In the genomic region with DNA sequence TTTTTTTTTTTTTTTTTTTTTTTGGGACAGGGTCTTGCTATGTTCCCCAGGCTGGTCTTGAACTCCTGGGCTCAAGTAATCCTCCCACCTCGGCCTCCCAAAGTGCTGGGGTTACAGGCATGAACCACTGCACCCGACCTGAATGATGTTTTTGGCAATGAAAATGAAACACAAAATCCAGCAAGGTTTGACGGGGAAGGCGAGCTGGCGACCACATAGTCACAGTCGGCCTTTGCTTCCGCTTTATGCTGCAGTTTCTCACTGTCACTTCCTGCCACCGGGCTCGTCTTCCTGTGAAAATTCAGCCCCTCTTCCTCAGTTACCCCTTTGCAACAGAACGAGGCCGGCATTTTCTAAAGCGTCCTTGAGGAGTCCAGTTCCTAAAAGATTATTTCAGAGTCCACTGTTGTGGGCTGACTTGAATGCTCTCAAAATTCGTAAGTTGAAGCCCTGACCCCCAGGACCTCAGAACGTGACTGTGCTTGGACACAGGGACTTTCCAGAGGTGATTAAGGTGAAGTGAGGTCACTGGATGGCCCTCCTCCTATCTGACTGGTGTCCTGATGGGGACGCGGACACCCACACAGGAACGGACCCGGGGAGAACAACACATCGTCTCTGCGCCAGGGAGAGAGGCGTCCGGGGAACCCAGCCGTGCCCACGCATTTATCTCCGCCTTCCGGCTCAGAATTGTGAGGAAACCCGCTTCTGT, we compare ENCODE assay signal across 1 cellular context.
TF ChIP-seq lines count a peak whose summit lies in the region.

No MANE protein-coding gene starts in this region.

TF ChIP-seq in HepG2, 621 proteins besides CTCF, POLR2A, EP300 and RAD21 (continued from another document):
- TF ChIP-seq, protein P1, sequence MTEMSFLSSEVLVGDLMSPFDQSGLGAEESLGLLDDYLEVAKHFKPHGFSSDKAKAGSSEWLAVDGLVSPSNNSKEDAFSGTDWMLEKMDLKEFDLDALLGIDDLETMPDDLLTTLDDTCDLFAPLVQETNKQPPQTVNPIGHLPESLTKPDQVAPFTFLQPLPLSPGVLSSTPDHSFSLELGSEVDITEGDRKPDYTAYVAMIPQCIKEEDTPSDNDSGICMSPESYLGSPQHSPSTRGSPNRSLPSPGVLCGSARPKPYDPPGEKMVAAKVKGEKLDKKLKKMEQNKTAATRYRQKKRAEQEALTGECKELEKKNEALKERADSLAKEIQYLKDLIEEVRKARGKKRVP (CRISPR knock-in tag; IDR thresholded peaks at IDR 0.05), result peak in 1 of 2 experiments; percentile 57; a peak in 1 of 4 replicates
- TF ChIP-seq AKAP8 (CRISPR knock-in tag; IDR thresholded peaks at IDR 0.05) (no peak), ZNF264 (CRISPR knock-in tag; IDR thresholded peaks at IDR 0.05) (0 out of 2 replicates have a peak, but pooled peaks have one; percentile 33), SMAD1 (CRISPR knock-in tag; IDR thresholded peaks at IDR 0.05; ENCODE audit: borderline replicate concordance, low read depth) (no peak), GABPB1 (CRISPR knock-in tag; IDR thresholded peaks at IDR 0.05) (peak; percentile 69), NR2F6 (IDR thresholded peaks at IDR 0.05) (peak; percentile 78), NR2F6 (CRISPR knock-in tag; IDR thresholded peaks at IDR 0.05) (peak; percentile 69; the same call in 1 of the 2 replicates), HOXD1 (CRISPR knock-in tag; IDR thresholded peaks at IDR 0.05) (no peak), KDM2A (CRISPR knock-in tag; IDR thresholded peaks at IDR 0.05; ENCODE audit: borderline replicate concordance, low read depth) (no peak; the same call in 1 of the 2 replicates), GPN1 (CRISPR knock-in tag; IDR thresholded peaks at IDR 0.05; ENCODE audit: borderline replicate concordance) (no peak), ZNF329 (CRISPR knock-in tag; IDR thresholded peaks at IDR 0.05; ENCODE audit: low read depth) (no peak), ZNF883 (CRISPR knock-in tag; IDR thresholded peaks at IDR 0.05; ENCODE audit: not compliant biosample characterization) (no peak), SOX6 (IDR thresholded peaks at IDR 0.05) (no peak), SOX6 (CRISPR knock-in tag; IDR thresholded peaks at IDR 0.05) (no peak), ZBTB38 (CRISPR knock-in tag; IDR thresholded peaks at IDR 0.05) (no peak), ZNF263 (CRISPR knock-in tag; IDR thresholded peaks at IDR 0.05) (no peak), ZNF235 (CRISPR knock-in tag; IDR thresholded peaks at IDR 0.05; ENCODE audit: borderline replicate concordance) (no peak), ZNF598 (CRISPR knock-in tag; IDR thresholded peaks at IDR 0.05; ENCODE audit: borderline replicate concordance) (peak; percentile 25; the same call in 1 of the 2 replicates), PHF8 (CRISPR knock-in tag; IDR thresholded peaks at IDR 0.05) (peak; percentile 72), TCF7 (IDR thresholded peaks at IDR 0.05; ENCODE audit: low read depth) (no peak), ZNF773 (CRISPR knock-in tag; IDR thresholded peaks at IDR 0.05; ENCODE audit: borderline replicate concordance) (no peak), ASH2L (IDR thresholded peaks at IDR 0.05; ENCODE audit: insufficient read length, low read depth, low read length) (peak; percentile 28), NR2F1 (CRISPR knock-in tag; IDR thresholded peaks at IDR 0.05) (peak; percentile 71 to 94), NFIB (CRISPR knock-in tag; IDR thresholded peaks at IDR 0.05; ENCODE audit: borderline replicate concordance) (no peak), ZNF75D (CRISPR knock-in tag; IDR thresholded peaks at IDR 0.05; ENCODE audit: borderline replicate concordance) (no peak), NFATC3 (CRISPR knock-in tag; IDR thresholded peaks at IDR 0.05) (0 out of 2 replicates have a peak, but pooled peaks have one; percentile 20), GZF1 (CRISPR knock-in tag; IDR thresholded peaks at IDR 0.05) (no peak), ZNF431 (CRISPR knock-in tag; IDR thresholded peaks at IDR 0.05; ENCODE audit: borderline replicate concordance, low read depth) (no peak), ARHGAP35 (CRISPR knock-in tag; IDR thresholded peaks at IDR 0.05; ENCODE audit: borderline replicate concordance) (no peak), SMAD3 (CRISPR knock-in tag; IDR thresholded peaks at IDR 0.05) (no peak), ISL2 (CRISPR knock-in tag; IDR thresholded peaks at IDR 0.05) (no peak), ISX (CRISPR knock-in tag; conservative IDR thresholded peaks at IDR 0.05) (no peak), EED (CRISPR knock-in tag; IDR thresholded peaks at IDR 0.05) (no peak)
- TF ChIP-seq, protein P2, sequence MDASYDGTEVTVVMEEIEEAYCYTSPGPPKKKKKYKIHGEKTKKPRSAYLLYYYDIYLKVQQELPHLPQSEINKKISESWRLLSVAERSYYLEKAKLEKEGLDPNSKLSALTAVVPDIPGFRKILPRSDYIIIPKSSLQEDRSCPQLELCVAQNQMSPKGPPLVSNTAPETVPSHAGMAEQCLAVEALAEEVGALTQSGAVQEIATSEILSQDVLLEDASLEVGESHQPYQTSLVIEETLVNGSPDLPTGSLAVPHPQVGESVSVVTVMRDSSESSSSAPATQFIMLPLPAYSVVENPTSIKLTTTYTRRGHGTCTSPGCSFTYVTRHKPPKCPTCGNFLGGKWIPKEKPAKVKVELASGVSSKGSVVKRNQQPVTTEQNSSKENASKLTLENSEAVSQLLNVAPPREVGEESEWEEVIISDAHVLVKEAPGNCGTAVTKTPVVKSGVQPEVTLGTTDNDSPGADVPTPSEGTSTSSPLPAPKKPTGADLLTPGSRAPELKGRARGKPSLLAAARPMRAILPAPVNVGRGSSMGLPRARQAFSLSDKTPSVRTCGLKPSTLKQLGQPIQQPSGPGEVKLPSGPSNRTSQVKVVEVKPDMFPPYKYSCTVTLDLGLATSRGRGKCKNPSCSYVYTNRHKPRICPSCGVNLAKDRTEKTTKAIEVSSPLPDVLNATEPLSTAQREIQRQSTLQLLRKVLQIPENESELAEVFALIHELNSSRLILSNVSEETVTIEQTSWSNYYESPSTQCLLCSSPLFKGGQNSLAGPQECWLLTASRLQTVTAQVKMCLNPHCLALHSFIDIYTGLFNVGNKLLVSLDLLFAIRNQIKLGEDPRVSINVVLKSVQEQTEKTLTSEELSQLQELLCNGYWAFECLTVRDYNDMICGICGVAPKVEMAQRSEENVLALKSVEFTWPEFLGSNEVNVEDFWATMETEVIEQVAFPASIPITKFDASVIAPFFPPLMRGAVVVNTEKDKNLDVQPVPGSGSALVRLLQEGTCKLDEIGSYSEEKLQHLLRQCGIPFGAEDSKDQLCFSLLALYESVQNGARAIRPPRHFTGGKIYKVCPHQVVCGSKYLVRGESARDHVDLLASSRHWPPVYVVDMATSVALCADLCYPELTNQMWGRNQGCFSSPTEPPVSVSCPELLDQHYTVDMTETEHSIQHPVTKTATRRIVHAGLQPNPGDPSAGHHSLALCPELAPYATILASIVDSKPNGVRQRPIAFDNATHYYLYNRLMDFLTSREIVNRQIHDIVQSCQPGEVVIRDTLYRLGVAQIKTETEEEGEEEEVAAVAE (CRISPR knock-in tag; IDR thresholded peaks at IDR 0.05; ENCODE audit: borderline replicate concordance), result peak; percentile 61; the same call in 1 of the 2 replicates
- TF ChIP-seq, protein P3, sequence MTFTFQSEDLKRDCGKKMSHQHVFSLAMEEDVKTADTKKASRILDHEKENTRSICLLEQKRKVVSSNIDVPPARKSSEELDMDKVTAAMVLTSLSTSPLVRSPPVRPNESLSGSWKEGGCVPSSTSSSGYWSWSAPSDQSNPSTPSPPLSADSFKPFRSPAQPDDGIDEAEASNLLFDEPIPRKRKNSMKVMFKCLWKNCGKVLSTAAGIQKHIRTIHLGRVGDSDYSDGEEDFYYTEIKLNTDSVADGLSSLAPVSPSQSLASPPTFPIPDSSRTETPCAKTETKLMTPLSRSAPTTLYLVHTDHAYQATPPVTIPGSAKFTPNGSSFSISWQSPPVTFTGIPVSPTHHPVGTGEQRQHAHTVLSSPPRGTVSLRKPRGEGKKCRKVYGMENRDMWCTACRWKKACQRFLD (CRISPR knock-in tag; IDR thresholded peaks at IDR 0.05; ENCODE audit: borderline replicate concordance), result no peak
- TF ChIP-seq, protein P4, sequence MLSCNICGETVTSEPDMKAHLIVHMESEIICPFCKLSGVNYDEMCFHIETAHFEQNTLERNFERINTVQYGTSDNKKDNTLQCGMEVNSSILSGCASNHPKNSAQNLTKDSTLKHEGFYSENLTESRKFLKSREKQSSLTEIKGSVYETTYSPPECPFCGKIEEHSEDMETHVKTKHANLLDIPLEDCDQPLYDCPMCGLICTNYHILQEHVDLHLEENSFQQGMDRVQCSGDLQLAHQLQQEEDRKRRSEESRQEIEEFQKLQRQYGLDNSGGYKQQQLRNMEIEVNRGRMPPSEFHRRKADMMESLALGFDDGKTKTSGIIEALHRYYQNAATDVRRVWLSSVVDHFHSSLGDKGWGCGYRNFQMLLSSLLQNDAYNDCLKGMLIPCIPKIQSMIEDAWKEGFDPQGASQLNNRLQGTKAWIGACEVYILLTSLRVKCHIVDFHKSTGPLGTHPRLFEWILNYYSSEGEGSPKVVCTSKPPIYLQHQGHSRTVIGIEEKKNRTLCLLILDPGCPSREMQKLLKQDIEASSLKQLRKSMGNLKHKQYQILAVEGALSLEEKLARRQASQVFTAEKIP (CRISPR knock-in tag; IDR thresholded peaks at IDR 0.05; ENCODE audit: borderline replicate concordance), result no peak
- TF ChIP-seq, protein P5, sequence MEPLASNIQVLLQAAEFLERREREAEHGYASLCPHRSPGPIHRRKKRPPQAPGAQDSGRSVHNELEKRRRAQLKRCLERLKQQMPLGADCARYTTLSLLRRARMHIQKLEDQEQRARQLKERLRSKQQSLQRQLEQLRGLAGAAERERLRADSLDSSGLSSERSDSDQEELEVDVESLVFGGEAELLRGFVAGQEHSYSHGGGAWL (CRISPR knock-in tag; IDR thresholded peaks at IDR 0.05), result no peak
- TF ChIP-seq, protein P6, sequence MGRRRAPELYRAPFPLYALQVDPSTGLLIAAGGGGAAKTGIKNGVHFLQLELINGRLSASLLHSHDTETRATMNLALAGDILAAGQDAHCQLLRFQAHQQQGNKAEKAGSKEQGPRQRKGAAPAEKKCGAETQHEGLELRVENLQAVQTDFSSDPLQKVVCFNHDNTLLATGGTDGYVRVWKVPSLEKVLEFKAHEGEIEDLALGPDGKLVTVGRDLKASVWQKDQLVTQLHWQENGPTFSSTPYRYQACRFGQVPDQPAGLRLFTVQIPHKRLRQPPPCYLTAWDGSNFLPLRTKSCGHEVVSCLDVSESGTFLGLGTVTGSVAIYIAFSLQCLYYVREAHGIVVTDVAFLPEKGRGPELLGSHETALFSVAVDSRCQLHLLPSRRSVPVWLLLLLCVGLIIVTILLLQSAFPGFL (CRISPR knock-in tag; IDR thresholded peaks at IDR 0.05), result no peak
